32 cellular contexts compared by ENCODE assay signal in the genomic region with DNA sequence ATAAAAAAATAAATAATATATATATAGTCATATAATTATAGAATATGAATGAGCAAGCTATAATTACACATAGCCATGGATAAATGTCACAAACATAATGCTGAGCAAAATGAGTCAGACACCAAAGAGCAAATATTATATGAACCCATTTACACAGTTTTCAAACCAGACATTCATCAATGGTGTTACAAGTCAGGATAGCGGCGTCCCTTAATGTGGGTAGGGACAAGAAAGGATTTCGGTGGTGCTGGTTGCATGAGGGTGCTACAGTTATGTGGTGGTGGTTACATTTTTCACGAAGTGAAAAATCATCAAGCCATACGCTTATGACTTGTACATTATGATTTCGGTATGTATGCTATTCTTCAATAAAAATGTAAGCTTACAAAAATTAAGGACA.
"Had no signal": no experiment of that assay in that cellular context is flagged by ENCODE, and none has a peak within 500 bp of the region (broad histone marks: within the 10 kb centered on the region; RNA-seq: fewer than 3 reads in every experiment).

No MANE protein-coding gene starts in this region.

- H3K9me3 ChIP-seq: adrenal gland, ascending aorta, body of pancreas, breast epithelium had no signal

- ATAC-seq: activated naive CD4-positive, alpha-beta T cell treated with anti-CD3 and anti-CD28 coated beads, Interleukin-2, amount 50 U/mL, for 72 hours; activated naive CD8-positive, alpha-beta T cell treated with anti-CD3 and anti-CD28 coated beads, Interleukin-2, amount 50 U/mL, for 24 hours; activated T-cell treated with anti-CD3 and anti-CD28 coated beads, Interleukin-2, amount 50 U/mL, for 4 hours; activated T-cell treated with anti-CD3 and anti-CD28 coated beads, Interleukin-2, amount 50 U/mL, for 72 hours; activated T-helper 17 cell treated with anti-CD3 and anti-CD28 coated beads, Interleukin-2, amount 50 U/mL, for 72 hours; body of pancreas had no signal

- H3K27ac ChIP-seq: adrenal gland, ascending aorta, body of pancreas, brain microvascular endothelial cell, breast epithelium, cardiac muscle cell had no signal

- H3K4me1 ChIP-seq: adrenal gland, ascending aorta, body of pancreas, breast epithelium had no signal

- FAIRE-seq: astrocyte, bronchial epithelial cell had no signal

- H3K27me3 ChIP-seq: adrenal gland, ascending aorta, body of pancreas, brain microvascular endothelial cell, breast epithelium, cardiac muscle cell had no signal

- H3K36me3 ChIP-seq: adrenal gland, ascending aorta, brain microvascular endothelial cell, breast epithelium, cardiac muscle cell had no signal

- H3K4me3 ChIP-seq: adrenal gland, ascending aorta, body of pancreas, breast epithelium, cardiac muscle cell had no signal

- DNase-seq: activated effector memory CD4-positive, alpha-beta T cell treated with Interleukin-2 at 50 U/mL for 16 hours; activated gamma-delta T cell; activated gamma-delta T cell treated with Interleukin-2 at 50 U/mL for 16 hours; activated naive CD4-positive, alpha-beta T cell; activated naive CD4-positive, alpha-beta T cell treated with anti-CD3 and anti-CD28 coated beads for 36 hours; activated naive CD4-positive, alpha-beta T cell treated with anti-CD3 and anti-CD28 coated beads, Interleukin-2, amount 10 ng/mL, durations not matched to agents 7 days and 5 days; activated naive CD4-positive, alpha-beta T cell treated with anti-CD3 and anti-CD28 coated beads, Interleukin-2, amount 50 U/mL, for 16 hours; activated naive CD4-positive, alpha-beta T cell treated with Interleukin-2 at 50 U/mL for 16 hours; activated naive CD8-positive, alpha-beta T cell treated with anti-CD3 and anti-CD28 coated beads for 36 hours; activated naive CD8-positive, alpha-beta T cell treated with anti-CD3 and anti-CD28 coated beads, Interleukin-2, amount 10 ng/mL, durations not matched to agents 7 days and 5 days; activated naive CD8-positive, alpha-beta T cell treated with anti-CD3 and anti-CD28 coated beads, Interleukin-2, amount 50 U/mL, for 24 hours; activated T-cell treated with anti-CD3 and anti-CD28 coated beads, Interleukin-2, amount 50 U/mL, for 1 hour; activated T-cell treated with anti-CD3 and anti-CD28 coated beads, Interleukin-2, amount 50 U/mL, for 24 hours; activated T-cell treated with anti-CD3 and anti-CD28 coated beads, Interleukin-2, amount 50 U/mL, for 4 hours; activated T-cell treated with anti-CD3 and anti-CD28 coated beads, Interleukin-2, amount 50 U/mL, for 48 hours; activated T-cell treated with anti-CD3 and anti-CD28 coated beads, Interleukin-2, amount 50 U/mL, for 72 hours; adrenal gland; amniotic stem cell; amygdala; anterior cingulate cortex; body of pancreas; brain microvascular endothelial cell; caudate nucleus; central memory CD4-positive, alpha-beta T cell; cerebellar nuclear complex had no signal
